1 cellular context compared by ENCODE assay signal in genomic region chr3:136196401-136197158, GRCh38.
TF ChIP-seq lines count a peak whose summit lies in the region.

No MANE protein-coding gene starts in this region.

TF ChIP-seq in K562, 482 proteins besides CTCF, POLR2A, EP300 and RAD21 (continued from another document):
- TF ChIP-seq CREB3 (tag; conservative IDR thresholded peaks at IDR 0.05; ENCODE audit: low read depth) (peak; percentile 59; the same call in 1 of the 2 replicates), FOXK1 (CRISPR knock-in tag; IDR thresholded peaks at IDR 0.05; ENCODE audit: borderline replicate concordance) (peak; percentile 97), PHTF2 (CRISPR knock-in tag; IDR thresholded peaks at IDR 0.05) (no peak), NR0B1 (IDR thresholded peaks at IDR 0.05; ENCODE audit: partially characterized antibody) (no peak), SREBF2 (CRISPR knock-in tag; IDR thresholded peaks at IDR 0.05) (0 out of 2 replicates have a peak, but pooled peaks have one; percentile 63), ZEB2 (IDR thresholded peaks at IDR 0.05) (no peak), DLX4 (CRISPR knock-in tag; IDR thresholded peaks at IDR 0.05) (no peak), CHCHD3 (CRISPR knock-in tag; IDR thresholded peaks at IDR 0.05) (peak; percentile 54; the same call in 1 of the 2 replicates), RCOR1 (IDR thresholded peaks at IDR 0.05; ENCODE audit: borderline replicate concordance in 1 of 2, low read depth in 2 of 2, low read length in 2 of 2) (no peak), THRA (IDR thresholded peaks at IDR 0.05) (no peak), KAT8 (IDR thresholded peaks at IDR 0.05; ENCODE audit: low read depth) (no peak), USF2 (CRISPR knock-in tag; IDR thresholded peaks at IDR 0.05) (peak; percentile 32; the same call in 1 of the 2 replicates), TSC22D4 (tag; IDR thresholded peaks at IDR 0.05) (no peak), ZNF75A (CRISPR knock-in tag; IDR thresholded peaks at IDR 0.05) (no peak), POU5F1 (IDR thresholded peaks at IDR 0.05; ENCODE audit: borderline replicate concordance, low read depth, low read length, partially characterized antibody) (no peak), TAF7 (tag; IDR thresholded peaks at IDR 0.05) (peak; percentile 72), SMC3 (conservative IDR thresholded peaks at IDR 0.05; ENCODE audit: insufficient read depth, low read depth, low read length) (no peak), ZNF280A (IDR thresholded peaks at IDR 0.05; ENCODE audit: low read depth, partially characterized antibody) (no peak), ZC3H4 (CRISPR knock-in tag; IDR thresholded peaks at IDR 0.05; ENCODE audit: borderline replicate concordance) (no peak), NONO (IDR thresholded peaks at IDR 0.05; ENCODE audit: low read depth in 2 of 2, low read length in 1 of 2) (peak; percentile 47 to 69; a peak in 2 of 4 replicates), TEAD4 (IDR thresholded peaks at IDR 0.05; ENCODE audit: low read length) (peak; percentile 58), TEAD4 (CRISPR knock-in tag; IDR thresholded peaks at IDR 0.05; ENCODE audit: borderline replicate concordance) (no peak), TGIF2 (CRISPR knock-in tag; IDR thresholded peaks at IDR 0.05) (no peak), ZNF121 (CRISPR knock-in tag; conservative IDR thresholded peaks at IDR 0.05) (no peak; the same call in 1 of the 2 replicates), CAMTA2 (CRISPR knock-in tag; conservative IDR thresholded peaks at IDR 0.05) (no peak), ZNF253 (CRISPR knock-in tag; conservative IDR thresholded peaks at IDR 0.05) (no peak), KLF10 (CRISPR knock-in tag; IDR thresholded peaks at IDR 0.05) (no peak), JUND (IDR thresholded peaks at IDR 0.05; ENCODE audit: borderline replicate concordance, low read depth, low read length) (no peak), JUND (tag; IDR thresholded peaks at IDR 0.05; ENCODE audit: borderline replicate concordance, low read depth, low read length) (no peak; the same call in 2 of the 3 replicates), ZKSCAN3 (CRISPR knock-in tag; IDR thresholded peaks at IDR 0.05) (no peak), STAT5A (IDR thresholded peaks at IDR 0.05; ENCODE audit: borderline replicate concordance, low read length) (no peak), ARID1B (IDR thresholded peaks at IDR 0.05) (peak; percentile 55), ZNF407 (IDR thresholded peaks at IDR 0.05; ENCODE audit: low read depth) (no peak), NR3C1 (CRISPR knock-in tag; IDR thresholded peaks at IDR 0.05) (peak; percentile 88), STAT6 (CRISPR knock-in tag; IDR thresholded peaks at IDR 0.05) (peak; percentile 90; the same call in 1 of the 2 replicates), SIRT6 (IDR thresholded peaks at IDR 0.05; ENCODE audit: low read depth, low read length) (no peak), ZNF444 (CRISPR knock-in tag; IDR thresholded peaks at IDR 0.05) (no peak), BRD4 (IDR thresholded peaks at IDR 0.05) (peak; percentile 53; the same call in 1 of the 2 replicates), ZNF445 (CRISPR knock-in tag; IDR thresholded peaks at IDR 0.05; ENCODE audit: low read depth) (no peak)
